ENCODE assay signal across 9 cellular contexts in genomic region chr12:130995386-130995969, GRCh38. TPM values are rescaled to one million over a fixed set of nuclear protein-coding genes. Genes with fewer than 3 reads are reported as not detected.
DNase-seq lines count a peak whose midpoint lies in the region; ATAC-seq and TF ChIP-seq lines count a peak whose summit lies in the region.
"Not testable (repeated sequence)": the region's sequence is repeated elsewhere in the genome, so short reads cannot be mapped to it uniquely, and the experiment has no call there.
"Had no signal": no experiment of that assay in that cellular context is flagged by ENCODE, and none has a peak within 500 bp of the region (broad histone marks: within the 10 kb centered on the region; RNA-seq: fewer than 3 reads in every experiment).

No MANE protein-coding gene starts in this region.

- not testable (repeated sequence) for H3F3A ChIP-seq in neural progenitor cell (ENCODE audit: low read depth)

- POLR2A ChIA-PET in Panc1 (lab: Charles Lee), result not testable (repeated sequence)

- H3K9me3 Mint-ChIP-seq in glutamatergic neuron (ENCODE audit: unreplicated experiment) (peaks cover 13% of the 10 kb centered on the region), neural progenitor cell (peaks cover 32% of the 10 kb centered on the region)

- H3K79me2 ChIP-seq in neural progenitor cell (ENCODE audit: low read depth), result not testable (repeated sequence)

- not testable (repeated sequence) for H3K27ac ChIP-seq in Panc1 (ENCODE audit: low read length); right lobe of liver
- peak overlapping the region; percentile 66 for H3K27ac ChIP-seq in neural progenitor cell

- H3K4me2 ChIP-seq in neural progenitor cell, result peak overlapping the region; percentile 16

- not testable (repeated sequence) for H2AFZ ChIP-seq in neural progenitor cell (replicated peaks)

- intact Hi-C loops in Panc1 (cut with micrococcal nuclease; ENCODE audit: unreplicated experiment); right lobe of liver (cut with DNase I); sciatic nerve (cut with DNase I): not testable (repeated sequence)

- H3K9ac ChIP-seq in neural progenitor cell, result not testable (repeated sequence)

- not testable (repeated sequence) for BruUV-seq in Panc1 (replicated peaks; lab: Mats Ljungman, UMichigan)

- not testable (repeated sequence) for H3K4me1 Mint-ChIP-seq in glutamatergic neuron (ENCODE audit: low read depth, unreplicated experiment); neural progenitor cell

- H3K4me1 ChIP-seq in Panc1 (ENCODE audit: control insufficient read depth, insufficient read depth, low read length); right lobe of liver: not testable (repeated sequence)
- peaks cover 11% of the 10 kb centered on the region for H3K4me1 ChIP-seq in neural progenitor cell

- H3K4me3 ChIP-seq in GM12865 (ENCODE audit: low read depth, low read length); Panc1 (ENCODE audit: low read depth in 2 of 2, low read length in 2 of 2); right lobe of liver; neural progenitor cell: not testable (repeated sequence)

- H3K9me3 ChIP-seq in Panc1 (ENCODE audit: control insufficient read depth, insufficient read depth, low read depth, low read length); right lobe of liver; neural progenitor cell (ENCODE audit: low read depth): not testable (repeated sequence)

- WGBS in right lobe of liver (ENCODE audit: insufficient coverage, low coverage, low lambda C conversion rate, missing lambda C conversion rate), result 32% methylated on average over 3 of the region's 5 CpGs

- not testable (repeated sequence) for H3K36me3 ChIP-seq in Panc1 (ENCODE audit: control insufficient read depth, insufficient read depth, low read length); right lobe of liver; neural progenitor cell

- H3K36me3 Mint-ChIP-seq in glutamatergic neuron (ENCODE audit: unreplicated experiment), result peaks cover 13% of the 10 kb centered on the region
- H3K36me3 Mint-ChIP-seq in neural progenitor cell, result not testable (repeated sequence)

- not testable (repeated sequence) for H3K27me3 Mint-ChIP-seq in glutamatergic neuron (ENCODE audit: unreplicated experiment)
- H3K27me3 Mint-ChIP-seq in neural progenitor cell (ENCODE audit: insufficient read depth, low read depth), result peaks cover 25% of the 10 kb centered on the region

- CTCF ChIA-PET in Panc1 (lab: Charles Lee), result not testable (repeated sequence)

- peak overlapping the region; percentile 48 for H3K27ac Mint-ChIP-seq in glutamatergic neuron (ENCODE audit: unreplicated experiment)
- H3K27ac Mint-ChIP-seq in neural progenitor cell, result not testable (repeated sequence)

- not testable (repeated sequence) for H3K4me3 Mint-ChIP-seq in glutamatergic neuron (ENCODE audit: unreplicated experiment); neural progenitor cell

- ATAC-seq in Panc1, result peak; percentile 56; the same call in 1 of the 2 replicates
- ATAC-seq in right lobe of liver, result peak in 3 of 4 donors; percentile 53 to 70 (median 65)
- not testable (repeated sequence) for ATAC-seq in sciatic nerve

- not testable (repeated sequence) for TF ChIP-seq CTCF in GM12865 (IDR thresholded peaks at IDR 0.05; ENCODE audit: insufficient read depth, low read depth, low read length, missing control alignments); Panc1 (IDR thresholded peaks at IDR 0.05); glutamatergic neuron (IDR thresholded peaks at IDR 0.05; ENCODE audit: partially characterized antibody, unreplicated experiment); right lobe of liver (IDR thresholded peaks at IDR 0.05); neural progenitor cell (IDR thresholded peaks at IDR 0.05)

- not testable (repeated sequence) for H3K27me3 ChIP-seq in Panc1 (ENCODE audit: control insufficient read depth, insufficient read depth, low read length); right lobe of liver; neural progenitor cell

- H4K20me1 ChIP-seq in neural progenitor cell (ENCODE audit: low read depth), result not testable (repeated sequence)

- DNase-seq in GM12865 (ENCODE audit: low read depth) (peak; percentile 24), neural progenitor cell (ENCODE audit: low spot score) (peak; percentile 21), sciatic nerve (ENCODE audit: low spot score) (peak; percentile 21)
- DNase-seq in Panc1 (ENCODE audit: low read depth, low spot score); glutamatergic neuron; right lobe of liver: not testable (repeated sequence)

- TF ChIP-seq POLR2A in right lobe of liver (IDR thresholded peaks at IDR 0.05), result not testable (repeated sequence)

- in situ Hi-C loops in Panc1 (cut with HindIII; ENCODE audit: low pct_unique_long_range_greater_than_20kb, low sequenced_read_pairs), result not testable (repeated sequence)

RNA-seq across cellular contexts. Expression of gene ADGRD1, which starts 41.8 kb away (rescaled TPM):
- total RNA-seq in Panc1 (2021; ENCODE audit: unreplicated experiment) (0.21 TPM), glutamatergic neuron (ENCODE audit: unreplicated experiment) (0.96 TPM), right lobe of liver (10 to 100 TPM in 4 of 6 experiments, 1 to 10 TPM in 2; 4.7 to 17.0 (median 10.9) TPM), neural progenitor cell (ENCODE audit: low replicate concordance) (0.40 TPM in 1 of 2 replicates, not detected in the other), sciatic nerve (224 TPM)
- polyA plus RNA-seq in Panc1 (2012; ENCODE audit: insufficient read length), result 0.07 TPM
- total RNA-seq: A673; Calu3; CD8-positive, alpha-beta T cell had no signal

Comparison
In these comparisons a context has a peak if more than half of its experiments do, and no peak if none do; other contexts are left out.
1. RNA of gene ADGRD1, which starts 41.8 kb away (total RNA-seq): 224 TPM in sciatic nerve (single experiment); 4.7 to 17.0 TPM in right lobe of liver, 0.96 TPM in glutamatergic neuron (single experiment), 0.21 TPM in Panc1 (single experiment) and 0.40 TPM in neural progenitor cell; every median in the first group is over 10 times any median in the second.